Comparison of ENCODE assay signal across 7 cellular contexts in genomic region chr1:94045465-94046056, GRCh38.
DNase-seq lines count a peak whose midpoint lies in the region; ATAC-seq and TF ChIP-seq lines count a peak whose summit lies in the region.

No MANE protein-coding gene starts in this region.

- H3K4me3 ChIP-seq in GM12865 (ENCODE audit: low read depth, low read length) (no peak overlapping the region), choroid plexus epithelial cell (ENCODE audit: low read depth, low read length) (peak overlapping the region; percentile 28), kidney epithelial cell (ENCODE audit: low read depth, low read length) (no peak overlapping the region), spleen (peak overlapping the region in 1 of 8 donors; percentile 49)

- H3K36me3 ChIP-seq in kidney epithelial cell (ENCODE audit: control insufficient read depth, insufficient read depth, low read length) (no peaks in the 10 kb centered on the region), spleen (no peaks in the 10 kb centered on the region)

- peak overlapping the region in 7 of 8 donors; percentile 24 to 86 (median 76) for H3K27ac ChIP-seq in spleen

- TF ChIP-seq POLR2A in spleen (IDR thresholded peaks at IDR 0.05) = no peak

- intact Hi-C loops in spleen (cut with DNase I; ENCODE audit: low total_unique reads) = no loop called here

- no peaks in the 10 kb centered on the region for H3K9me3 ChIP-seq in spleen

- TF ChIP-seq CTCF in GM12865 (IDR thresholded peaks at IDR 0.05; ENCODE audit: insufficient read depth, low read depth, low read length, missing control alignments) = peak; percentile 50
- TF ChIP-seq CTCF in choroid plexus epithelial cell (conservative IDR thresholded peaks at IDR 0.05; ENCODE audit: low read depth, low read length) = peak; percentile 76
- peak; percentile 68 for TF ChIP-seq CTCF in kidney epithelial cell (IDR thresholded peaks at IDR 0.05; ENCODE audit: insufficient read depth, low read length, poor library complexity, severe bottlenecking)
- peak in 9 of 11 experiments; percentile 26 to 70 (median 58) for TF ChIP-seq CTCF in spleen (IDR thresholded peaks at IDR 0.05 in 8 of 11, conservative IDR thresholded peaks at IDR 0.05 in 3 of 11)

- TF ChIP-seq EP300 in Ishikawa (IDR thresholded peaks at IDR 0.05; ENCODE audit: borderline replicate concordance) = no peak

- TF ChIP-seq RAD21 in Ishikawa (IDR thresholded peaks at IDR 0.05; ENCODE audit: low read depth) = peak; percentile 77

- H3K27me3 ChIP-seq in kidney epithelial cell (ENCODE audit: control insufficient read depth, insufficient read depth, low read length) (no peaks in the 10 kb centered on the region), spleen (replicated peaks in 1 of 7) (peaks cover 0 to 9% (median 0%) of the 10 kb centered on the region in 7 donors)

- H3K4me1 ChIP-seq in spleen = peaks cover 4 to 55% (median 26%) of the 10 kb centered on the region in 6 donors

- ATAC-seq in GM19452 (IDR thresholded peaks at IDR 0.05; ENCODE audit: unreplicated experiment) = no peak

- DNase-seq in GM12865 (ENCODE audit: low read depth) = peak; percentile 54
- DNase-seq in T1000 (lab: John Stamatoyannopoulos, UW) = peak; percentile 85
- DNase-seq in choroid plexus epithelial cell (ENCODE audit: low read depth) = peak; percentile 100
- DNase-seq in kidney epithelial cell (ENCODE audit: low read depth) = peak; percentile 93
- peak; percentile 78 for DNase-seq in spleen

- 12 to 28% (median 20%) methylated on average over 22 of the region's 22 CpGs for WGBS in spleen, 5 donors

TF ChIP-seq in Ishikawa, 13 proteins besides CTCF, POLR2A, EP300 and RAD21:
- TF ChIP-seq NFIC (IDR thresholded peaks at IDR 0.05) (no peak), EGR1 (IDR thresholded peaks at IDR 0.05) (no peak), ZBTB7A (IDR thresholded peaks at IDR 0.05; ENCODE audit: low read depth) (no peak), CREB1 (IDR thresholded peaks at IDR 0.05; ENCODE audit: low read depth) (no peak), YY1 (IDR thresholded peaks at IDR 0.05; ENCODE audit: low read depth) (0 out of 2 replicates have a peak, but pooled peaks have one; percentile 44), MAX (IDR thresholded peaks at IDR 0.05) (peak; percentile 91), CEBPB (IDR thresholded peaks at IDR 0.05) (no peak), TAF1 (IDR thresholded peaks at IDR 0.05; ENCODE audit: low read depth) (no peak), TCF12 (IDR thresholded peaks at IDR 0.05; ENCODE audit: low read depth) (no peak), REST (IDR thresholded peaks at IDR 0.05; ENCODE audit: low read depth) (no peak), FOXM1 (IDR thresholded peaks at IDR 0.05; ENCODE audit: borderline replicate concordance, low read depth) (no peak), TEAD4 (IDR thresholded peaks at IDR 0.05) (peak; percentile 90), USF1 (IDR thresholded peaks at IDR 0.05) (peak; percentile 89)
